Comparison of ENCODE assay signal across 18 cellular contexts in the genomic region with DNA sequence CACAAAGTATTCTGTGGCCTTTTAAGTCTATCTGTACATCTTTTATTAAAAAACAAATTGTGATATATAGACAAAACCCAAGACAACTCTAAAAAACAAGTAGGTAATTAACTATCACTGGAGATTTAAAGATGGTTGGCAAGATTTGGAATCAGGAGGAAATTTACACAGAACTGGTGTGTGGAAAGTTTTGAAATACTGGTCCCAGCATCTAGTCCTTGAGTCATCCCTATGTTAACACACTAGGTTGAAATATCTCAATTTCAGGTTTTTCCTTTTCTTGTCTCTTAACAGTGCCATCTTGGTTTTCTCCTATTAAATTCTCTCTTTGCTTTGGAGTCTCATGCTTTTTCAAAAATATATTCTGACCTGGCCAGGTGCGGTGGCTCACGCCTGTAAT.
"Had no signal": no experiment of that assay in that cellular context is flagged by ENCODE, and none has a peak within 500 bp of the region (broad histone marks: within the 10 kb centered on the region; RNA-seq: fewer than 3 reads in every experiment).

No MANE protein-coding gene starts in this region.

- H3K4me1 Mint-ChIP-seq: activated CD4-positive, alpha-beta T cell treated with anti-CD3 and anti-CD28 coated beads for 36 hours; activated naive CD4-positive, alpha-beta T cell treated with anti-CD3 and anti-CD28 coated beads, Interleukin-2, amount 50 U/mL, for 24 hours; nephron had no signal

- H3K27ac Mint-ChIP-seq: activated CD4-positive, alpha-beta T cell treated with anti-CD3 and anti-CD28 coated beads for 36 hours; activated naive CD4-positive, alpha-beta T cell treated with anti-CD3 and anti-CD28 coated beads, Interleukin-2, amount 50 U/mL, for 24 hours; nephron; stimulated activated memory B cell treated with anti-CD40 and anti-IgM and Interleukin-4, amounts not matched to agents 10 μg/mL and 1 μg/mL and 100 μg/mL, for 72 hours; WTC11 had no signal

- DNase-seq: activated CD4-positive, alpha-beta T cell treated with anti-CD3 and anti-CD28 coated beads for 36 hours; activated CD4-positive, alpha-beta T cell treated with anti-CD3 and anti-CD28 coated beads, Interleukin-2, amount 50 U/mL, for 48 hours; activated gamma-delta T cell; adrenal gland; cerebellar nuclear complex; cortex of kidney; left cardiac atrium; lower lobe of right lung; midbrain; stimulated activated CD4-positive, alpha-beta T cell treated with anti-CD3 and anti-CD28 coated beads, Interleukin-4, amount 100 ng/mL, for 1 hour had no signal

- H3K9me3 Mint-ChIP-seq: activated naive CD4-positive, alpha-beta T cell treated with anti-CD3 and anti-CD28 coated beads, Interleukin-2, amount 50 U/mL, for 24 hours; nephron; stimulated activated memory B cell treated with anti-CD40 and anti-IgM and Interleukin-4, amounts not matched to agents 10 μg/mL and 1 μg/mL and 100 μg/mL, for 72 hours; WTC11 had no signal

- H3K4me3 Mint-ChIP-seq: activated CD4-positive, alpha-beta T cell treated with anti-CD3 and anti-CD28 coated beads for 36 hours; activated naive CD4-positive, alpha-beta T cell treated with anti-CD3 and anti-CD28 coated beads, Interleukin-2, amount 50 U/mL, for 24 hours; nephron; stimulated activated memory B cell treated with anti-CD40 and anti-IgM and Interleukin-4, amounts not matched to agents 10 μg/mL and 1 μg/mL and 100 μg/mL, for 72 hours; WTC11 had no signal

- H3K36me3 Mint-ChIP-seq: activated naive CD4-positive, alpha-beta T cell treated with anti-CD3 and anti-CD28 coated beads, Interleukin-2, amount 50 U/mL, for 24 hours; stimulated activated memory B cell treated with anti-CD40 and anti-IgM and Interleukin-4, amounts not matched to agents 10 μg/mL and 1 μg/mL and 100 μg/mL, for 72 hours; WTC11 had no signal

- ATAC-seq: activated CD4-positive, alpha-beta T cell treated with anti-CD3 and anti-CD28 coated beads for 36 hours; esophagus mucosa; left cardiac atrium; lower lobe of right lung; sciatic nerve; stimulated activated memory B cell treated with anti-CD40 and anti-IgM and Interleukin-4, amounts not matched to agents 10 μg/mL and 1 μg/mL and 100 μg/mL, for 72 hours; WTC11 had no signal

- H3K4me3 ChIP-seq: adrenal gland, hepatocyte, lower lobe of right lung, smooth muscle cell had no signal
